ENCODE assay signal across 16 cellular contexts in the genomic region with DNA sequence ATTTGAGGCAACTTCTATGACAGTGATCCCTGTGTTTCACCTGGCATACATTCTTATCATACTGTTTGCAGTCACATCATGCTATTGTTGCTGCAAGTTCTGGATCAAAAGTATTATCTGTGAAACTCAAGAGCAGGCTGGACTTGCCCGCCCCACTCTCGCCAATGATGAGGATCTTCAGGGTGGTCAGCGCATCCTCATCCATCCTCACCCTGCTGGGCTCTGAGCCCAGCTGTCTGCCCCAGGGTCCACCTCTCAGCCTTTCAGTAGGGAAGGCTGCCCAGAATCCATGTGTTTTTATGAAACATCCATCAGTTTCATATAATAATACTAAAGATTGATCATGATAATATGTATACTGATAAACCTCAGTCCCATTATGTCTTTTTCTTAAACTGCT.
"Had no signal": no experiment of that assay in that cellular context is flagged by ENCODE, and none has a peak within 500 bp of the region (broad histone marks: within the 10 kb centered on the region; RNA-seq: fewer than 3 reads in every experiment).

No MANE protein-coding gene starts in this region.

- DNase-seq: activated B cell treated with CpG ODN at 0.5 μM for 24 hours; activated CD4-positive, alpha-beta T cell treated with anti-CD3 and anti-CD28 coated beads, Interleukin-2, amount 50 U/mL, for 1 hour; activated CD8-positive, alpha-beta memory T cell treated with anti-CD3 and anti-CD28 coated beads for 24 hours; activated gamma-delta T cell treated with Interleukin-2 at 50 U/mL for 16 hours; central memory CD4-positive, alpha-beta T cell; cortex of kidney; effector memory CD4-positive, alpha-beta T cell; left colon; lower lobe of right lung; naive thymus-derived CD8-positive, alpha-beta T cell; stimulated activated CD4-positive, alpha-beta T cell treated with anti-CD3 and anti-CD28 coated beads, Interleukin-15, amount 100 ng/mL, for 24 hours; stimulated activated CD4-positive, alpha-beta T cell treated with anti-CD3 and anti-CD28 coated beads, Interleukin-4, amount 100 ng/mL, for 1 hour; stimulated activated naive B cell treated with anti-CD40 and anti-IgM and Interleukin-4, amounts not matched to agents 10 μg/mL and 1 μg/mL and 100 μg/mL, for 72 hours had no signal

- H3K27ac ChIP-seq: skin epidermis, tibial nerve, vagina had no signal

- H3K36me3 ChIP-seq: lower lobe of right lung, tibial nerve, vagina had no signal

- H3K4me3 ChIP-seq: lower lobe of right lung, skin epidermis, tibial nerve, vagina had no signal

- H3K27me3 ChIP-seq: tibial nerve, vagina had no signal

- H3K9me3 ChIP-seq: lower lobe of right lung, vagina had no signal

- H3K4me1 ChIP-seq: vagina had no signal
